In the genomic region with DNA sequence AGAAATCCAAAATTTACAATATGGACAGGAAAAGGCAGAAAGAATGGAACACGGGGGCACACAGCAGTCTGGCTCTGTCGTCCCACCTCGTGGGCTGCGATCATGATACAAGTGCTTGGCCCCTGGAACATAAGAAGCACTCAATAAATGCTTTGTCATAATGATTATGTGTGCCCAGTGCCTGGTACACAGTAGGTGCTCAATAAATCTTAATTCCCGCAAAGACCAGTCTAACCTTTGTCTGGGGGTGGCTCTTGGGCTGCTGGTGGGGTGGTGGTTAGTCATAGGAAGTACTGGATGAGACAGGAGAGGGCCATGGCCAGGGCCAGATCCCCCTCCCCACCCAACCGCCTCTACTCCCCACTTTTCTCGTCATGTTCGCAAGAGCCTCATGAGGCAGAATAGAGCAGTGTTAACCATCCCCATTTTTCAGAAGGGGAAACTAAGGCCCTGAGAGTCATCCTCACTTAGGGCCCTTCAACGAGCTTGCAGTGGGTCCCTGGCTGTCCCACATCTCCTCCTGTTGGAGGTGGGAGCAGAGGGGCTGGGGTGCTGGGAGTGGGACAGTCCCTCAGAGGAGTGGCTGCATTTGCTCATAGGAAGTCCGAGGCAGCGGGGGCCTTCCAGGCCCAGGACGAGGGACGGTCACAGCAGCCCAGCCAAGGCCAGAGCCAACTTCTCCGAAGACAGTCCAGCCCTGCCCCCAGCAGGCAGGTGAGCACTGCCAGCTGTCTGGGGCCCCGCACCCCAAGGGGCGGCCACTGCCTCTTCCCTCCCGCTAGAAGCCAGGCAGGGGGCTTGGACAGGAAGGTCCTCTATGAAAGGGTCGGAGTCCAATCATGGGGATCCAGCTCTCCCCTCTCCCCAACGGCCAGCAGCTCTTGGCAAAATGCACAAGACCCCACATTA, we compare ENCODE assay signal across 18 cellular contexts.
"Had no signal": no experiment of that assay in that cellular context is flagged by ENCODE, and none has a peak within 500 bp of the region (broad histone marks: within the 10 kb centered on the region; RNA-seq: fewer than 3 reads in every experiment).

No MANE protein-coding gene starts in this region.

- ATAC-seq: activated CD8-positive, alpha-beta T cell treated with anti-CD3 and anti-CD28 coated beads for 36 hours; gastroesophageal sphincter; heart left ventricle; natural killer cell; psoas muscle; right cardiac atrium; upper lobe of right lung had no signal

- H3K36me3 ChIP-seq: ascending aorta, esophagus muscularis mucosa, gastroesophageal sphincter, heart left ventricle, upper lobe of right lung had no signal

- H3K9me3 ChIP-seq: ascending aorta, esophagus muscularis mucosa, gastroesophageal sphincter, heart left ventricle, psoas muscle, upper lobe of right lung had no signal

- DNase-seq: activated CD4-positive, alpha-beta T cell treated with anti-CD3 and anti-CD28 coated beads, Interleukin-2, amount 10 ng/mL, durations not matched to agents 24 days and 14 days; activated CD8-positive, alpha-beta T cell treated with anti-CD3 and anti-CD28 coated beads for 36 hours; activated naive CD4-positive, alpha-beta T cell treated with anti-CD3 and anti-CD28 coated beads, Interleukin-2, amount 10 ng/mL, durations not matched to agents 7 days and 5 days; activated T-cell treated with anti-CD3 and anti-CD28 coated beads, Interleukin-2, amount 50 U/mL, for 1 hour; effector CD8-positive, alpha-beta T cell; heart left ventricle; mesenchymal stem cell; natural killer cell; psoas muscle had no signal

- H3K4me3 ChIP-seq: ascending aorta, esophagus muscularis mucosa, gastroesophageal sphincter, heart left ventricle, psoas muscle, skin epidermis, upper lobe of right lung had no signal

- H3K4me1 Mint-ChIP-seq: natural killer cell had no signal

- H3K36me3 Mint-ChIP-seq: activated naive CD4-positive, alpha-beta T cell treated with anti-CD3 and anti-CD28 coated beads, Interleukin-2, amount 10 ng/mL, durations not matched to agents 7 days and 5 days; natural killer cell had no signal

- H3K27me3 ChIP-seq: ascending aorta, esophagus muscularis mucosa, gastroesophageal sphincter, heart left ventricle, upper lobe of right lung had no signal

- H3K4me3 Mint-ChIP-seq: activated CD4-positive, alpha-beta T cell treated with anti-CD3 and anti-CD28 coated beads, Interleukin-2, amount 10 ng/mL, durations not matched to agents 24 days and 14 days; activated CD8-positive, alpha-beta T cell treated with anti-CD3 and anti-CD28 coated beads for 36 hours; activated naive CD4-positive, alpha-beta T cell treated with anti-CD3 and anti-CD28 coated beads, Interleukin-2, amount 10 ng/mL, durations not matched to agents 7 days and 5 days; natural killer cell; stimulated activated naive CD8-positive, alpha-beta T cell treated with anti-CD3 and anti-CD28 coated beads, Interleukin-15, Interleukin-2, amounts not matched to agents 100 ng/mL and 50 ng/mL, for 24 hours; T-helper 1 cell treated with Interleukin-12 subunit alpha and Interleukin-12 subunit beta and Interleukin-4 antibody, amounts not matched to agents 30 μg/mL and 1 μg/mL, for 36 hours had no signal

- H3K27me3 Mint-ChIP-seq: activated CD4-positive, alpha-beta T cell treated with anti-CD3 and anti-CD28 coated beads, Interleukin-2, amount 10 ng/mL, durations not matched to agents 24 days and 14 days; stimulated activated naive CD8-positive, alpha-beta T cell treated with anti-CD3 and anti-CD28 coated beads, Interleukin-15, Interleukin-2, amounts not matched to agents 100 ng/mL and 50 ng/mL, for 24 hours had no signal

- H3K9me3 Mint-ChIP-seq: activated CD4-positive, alpha-beta T cell treated with anti-CD3 and anti-CD28 coated beads, Interleukin-2, amount 10 ng/mL, durations not matched to agents 24 days and 14 days; activated CD8-positive, alpha-beta T cell treated with anti-CD3 and anti-CD28 coated beads for 36 hours; activated naive CD4-positive, alpha-beta T cell treated with anti-CD3 and anti-CD28 coated beads, Interleukin-2, amount 10 ng/mL, durations not matched to agents 7 days and 5 days; activated T-helper 2 cell treated with anti-CD3 and anti-CD28 coated beads, Interferon-gamma antibody, Interleukin-2, Interleukin-4, amounts not matched to agents 10 μg/mL and 5 μg/mL and 100 μg/mL, durations not matched to agents 14 hours and 24 hours and 36 hours; natural killer cell; stimulated activated naive CD8-positive, alpha-beta T cell treated with anti-CD3 and anti-CD28 coated beads, Interleukin-15, Interleukin-2, amounts not matched to agents 100 ng/mL and 50 ng/mL, for 24 hours; T-helper 1 cell treated with Interleukin-12 subunit alpha and Interleukin-12 subunit beta and Interleukin-4 antibody, amounts not matched to agents 30 μg/mL and 1 μg/mL, for 36 hours had no signal

- H3K27ac ChIP-seq: ascending aorta, psoas muscle, skin epidermis had no signal

- H3K27ac Mint-ChIP-seq: activated CD4-positive, alpha-beta T cell treated with anti-CD3 and anti-CD28 coated beads, Interleukin-2, amount 10 ng/mL, durations not matched to agents 24 days and 14 days; activated CD8-positive, alpha-beta T cell treated with anti-CD3 and anti-CD28 coated beads for 36 hours; activated naive CD4-positive, alpha-beta T cell treated with anti-CD3 and anti-CD28 coated beads, Interleukin-2, amount 10 ng/mL, durations not matched to agents 7 days and 5 days; activated T-helper 2 cell treated with anti-CD3 and anti-CD28 coated beads, Interferon-gamma antibody, Interleukin-2, Interleukin-4, amounts not matched to agents 10 μg/mL and 5 μg/mL and 100 μg/mL, durations not matched to agents 14 hours and 24 hours and 36 hours; natural killer cell; T-helper 1 cell treated with Interleukin-12 subunit alpha and Interleukin-12 subunit beta and Interleukin-4 antibody, amounts not matched to agents 30 μg/mL and 1 μg/mL, for 36 hours had no signal
